In genomic region chr2:42141687-42142475, GRCh38 we compare ENCODE assay signal across 8 cellular contexts. TPM values are rescaled to one million over a fixed set of nuclear protein-coding genes. Genes with fewer than 3 reads are reported as not detected.
DNase-seq lines count a peak whose midpoint lies in the region; ATAC-seq, FAIRE-seq and TF ChIP-seq lines count a peak whose summit lies in the region.

No MANE protein-coding gene starts in this region.

- in situ Hi-C loops in Panc1 (cut with HindIII; ENCODE audit: low pct_unique_long_range_greater_than_20kb, low sequenced_read_pairs) = no loop called here

- TF ChIP-seq CTCF in BE2C (IDR thresholded peaks at IDR 0.05; ENCODE audit: low read depth, low read length) (no peak), Panc1 (IDR thresholded peaks at IDR 0.05) (no peak), sigmoid colon (IDR thresholded peaks at IDR 0.05) (no peak), D721Med (IDR thresholded peaks at IDR 0.05; ENCODE audit: insufficient read depth, missing control alignments) (no peak)

- no peaks in the 10 kb centered on the region for H3K36me3 ChIP-seq in BE2C
- H3K36me3 ChIP-seq in HUES48 (ENCODE audit: control insufficient read depth, insufficient read depth, low read length) = no peaks in the 10 kb centered on the region
- no peaks in the 10 kb centered on the region for H3K36me3 ChIP-seq in Panc1 (ENCODE audit: control insufficient read depth, insufficient read depth, low read length)
- H3K36me3 ChIP-seq in iPS-15b (ENCODE audit: control insufficient read depth, insufficient read depth, low read length) = no peaks in the 10 kb centered on the region
- no peaks in the 10 kb centered on the region for H3K36me3 ChIP-seq in sigmoid colon

- DNase-seq in BE2C (peak; percentile 90), Panc1 (ENCODE audit: low read depth, low spot score) (no peak), astrocyte of the hippocampus (ENCODE audit: low read depth, low spot score) (peak; percentile 75), sigmoid colon (peak; percentile 75), D721Med (ENCODE audit: insufficient read length, low spot score) (no peak)

- POLR2A ChIA-PET in Panc1 (lab: Charles Lee) = interaction anchor here (0.5 to 3.1 kb wide), 3 partner anchors 9 to 218 kb away, joined by 3 to 12 read pairs (median 4); no protein-coding TSS in a partner anchor

- no peak for TF ChIP-seq EP300 in sigmoid colon (IDR thresholded peaks at IDR 0.05)

- H3K4me3 ChIP-seq in BE2C (ENCODE audit: low read depth, low read length) (peak overlapping the region; percentile 37), HUES48 (ENCODE audit: low read depth, low read length) (peak overlapping the region; percentile 40), Panc1 (ENCODE audit: low read depth in 2 of 2, low read length in 2 of 2) (peak overlapping the region; percentile 26 to 50), iPS-15b (ENCODE audit: low read depth, low read length) (peak overlapping the region; percentile 16), sigmoid colon (peak overlapping the region in 3 of 4 donors; percentile 14 to 22 (median 15))

- TF ChIP-seq POLR2A in sigmoid colon (IDR thresholded peaks at IDR 0.05) = no peak

- FAIRE-seq in D721Med (lab: Jason Lieb, UNC) = no peak

- H3K9ac ChIP-seq in HUES48 (ENCODE audit: low read depth, low read length) (peak overlapping the region; percentile 22; the same call in 1 of the 2 replicates), iPS-15b (ENCODE audit: low read depth, low read length) (no peak overlapping the region)

- intact Hi-C loops in Panc1 (cut with micrococcal nuclease; ENCODE audit: unreplicated experiment) (no loop called here), sigmoid colon (cut with DNase I) (loop anchor here (2.0 kb wide), 1 partner anchor 13 kb away; no protein-coding TSS in a partner anchor)

- H3K27ac ChIP-seq in HUES48 (ENCODE audit: low read depth, low read length) (peak overlapping the region; percentile 83), Panc1 (ENCODE audit: low read length) (peak overlapping the region; percentile 99), sigmoid colon (peak overlapping the region; percentile 61 to 71 (median 68))

- CTCF ChIA-PET in Panc1 (lab: Charles Lee) = no interaction called here

- BruUV-seq in Panc1 (replicated peaks; lab: Mats Ljungman, UMichigan) = no TSS peak

- H3K9me3 ChIP-seq in BE2C = no peaks in the 10 kb centered on the region
- no peaks in the 10 kb centered on the region for H3K9me3 ChIP-seq in HUES48 (ENCODE audit: control insufficient read depth, insufficient read depth, low read length)
- no peaks in the 10 kb centered on the region for H3K9me3 ChIP-seq in Panc1 (ENCODE audit: control insufficient read depth, insufficient read depth, low read depth, low read length)
- no peaks in the 10 kb centered on the region for H3K9me3 ChIP-seq in iPS-15b (ENCODE audit: control insufficient read depth, insufficient read depth, low read length)
- no peaks in the 10 kb centered on the region for H3K9me3 ChIP-seq in sigmoid colon

- H3K4me1 ChIP-seq in BE2C (peaks cover 29% of the 10 kb centered on the region), HUES48 (ENCODE audit: control insufficient read depth, insufficient read depth, low read length) (peaks cover 22% of the 10 kb centered on the region), Panc1 (ENCODE audit: control insufficient read depth, insufficient read depth, low read length) (peaks cover 67% of the 10 kb centered on the region), iPS-15b (ENCODE audit: control insufficient read depth, insufficient read depth, low read length) (peaks cover 13% of the 10 kb centered on the region), sigmoid colon (peaks cover 0 to 53% (median 46%) of the 10 kb centered on the region in 4 donors)

- H3K27me3 ChIP-seq in BE2C (no peaks in the 10 kb centered on the region), HUES48 (ENCODE audit: control insufficient read depth, insufficient read depth, low read length) (no peaks in the 10 kb centered on the region), Panc1 (ENCODE audit: control insufficient read depth, insufficient read depth, low read length) (no peaks in the 10 kb centered on the region), iPS-15b (ENCODE audit: control insufficient read depth, insufficient read depth, low read length) (no peaks in the 10 kb centered on the region), sigmoid colon (no peaks in the 10 kb centered on the region)

- 6 to 10% methylated on average over 13 of the region's 13 CpGs for WGBS in sigmoid colon, 2 donors

- peak; percentile 69 for ATAC-seq in Panc1
- ATAC-seq in GM21515 (IDR thresholded peaks at IDR 0.05; ENCODE audit: unreplicated experiment) = no peak

RNA-seq across cellular contexts. Expression of gene EML4, which starts 27.3 kb away (rescaled TPM):
- 128 TPM for polyA plus RNA-seq in BE2C (2012; ENCODE audit: insufficient read depth, insufficient read length, low read depth)
- 107 TPM for total RNA-seq in Panc1 (2021; ENCODE audit: unreplicated experiment)
- polyA plus RNA-seq in Panc1 (2012; ENCODE audit: insufficient read length) = 47.3 TPM
- 10 to 100 TPM; 16.1 to 23.8 (median 20.6) TPM for total RNA-seq in sigmoid colon
- 10 to 100 TPM; 16.2 to 27.8 (median 17.6) TPM for polyA plus RNA-seq in sigmoid colon

Comparison
In these comparisons a context has a peak if more than half of its experiments do, and no peak if none do; other contexts are left out.
1. DNase-seq: peak in BE2C (single experiment), astrocyte of the hippocampus (single experiment) and sigmoid colon (single experiment); none in Panc1 (single experiment) and D721Med (single experiment).
2. Peak in every context shown above with its lines, with median percentiles within 50 percentile points of each other: H3K4me3 ChIP-seq and H3K27ac ChIP-seq.